In the genomic region with DNA sequence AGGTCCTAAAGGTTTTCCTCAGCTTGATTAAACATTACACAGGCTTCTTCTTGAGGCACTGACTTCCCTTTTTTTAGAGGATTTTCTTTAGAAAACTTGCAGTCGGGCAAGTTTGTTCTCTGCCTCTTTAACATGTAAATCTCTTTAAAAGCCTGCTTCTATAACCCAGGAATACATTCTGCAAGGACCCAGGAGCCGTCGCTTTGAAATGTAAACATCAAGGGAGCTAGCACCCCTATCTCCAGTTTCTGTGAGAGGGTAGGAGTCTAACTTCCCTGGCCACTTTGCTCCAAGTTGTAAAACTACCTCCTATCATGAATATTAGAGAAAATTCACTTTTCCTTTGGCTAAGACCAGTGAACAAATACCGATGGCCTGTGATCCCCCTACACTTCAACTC, we compare ENCODE assay signal across 15 cellular contexts.
DNase-seq lines count a peak whose midpoint lies in the region; ATAC-seq, FAIRE-seq and TF ChIP-seq lines count a peak whose summit lies in the region.
"Had no signal": no experiment of that assay in that cellular context is flagged by ENCODE, and none has a peak within 500 bp of the region (broad histone marks: within the 10 kb centered on the region; RNA-seq: fewer than 3 reads in every experiment).

No MANE protein-coding gene starts in this region.

- H4K5ac ChIP-seq in H9 (ENCODE audit: insufficient read length, low read depth, low read length) (no peak overlapping the region), mesendoderm (ENCODE audit: low read length) (no peak overlapping the region)

- H2BK5ac ChIP-seq in H9 (ENCODE audit: insufficient read length, low read length) = no peak overlapping the region
- H2BK5ac ChIP-seq in mesendoderm (ENCODE audit: low read length) = no peak overlapping the region

- H3K27ac Mint-ChIP-seq in H9 (no peak overlapping the region), WTC11 (no peak overlapping the region)
- H3K27ac Mint-ChIP-seq: CD4-positive, alpha-beta memory T cell had no signal

- CTCF ChIA-PET in WTC11 (lab: Charles Lee) = no interaction called here

- peak; percentile 33 for DNase-seq in H9
- no peak for DNase-seq in WTC11 (ENCODE audit: low spot score)
- DNase-seq in iPS DF 19.7 (ENCODE audit: low read depth, low spot score) = peak; percentile 9
- DNase-seq in mesendoderm = peak; percentile 3
- no peak for DNase-seq in stimulated activated CD4-positive, alpha-beta T cell treated with anti-CD3 and anti-CD28 coated beads, Interleukin-2, amount 100 ng/mL, for 48 hours
- DNase-seq in frontal cortex (ENCODE audit: low spot score in 2 of 2) = no peak
- DNase-seq in left lung = no peak
- DNase-seq: BE2C; CD4-positive, alpha-beta memory T cell; DMS79 had no signal

- no peak overlapping the region for H2BK120ac ChIP-seq in H9 (ENCODE audit: low read depth, low read length, poor library complexity, severe bottlenecking)
- H2BK120ac ChIP-seq in mesendoderm (ENCODE audit: low read depth, low read length) = no peak overlapping the region

- H3K4me1 ChIP-seq in H9 (ENCODE audit: insufficient read depth, low read length) (no peaks in the 10 kb centered on the region), mesendoderm (ENCODE audit: control insufficient read depth, low read depth, low read length) (no peaks in the 10 kb centered on the region), left lung (no peaks in the 10 kb centered on the region)
- H3K4me1 ChIP-seq: BE2C had no signal

- H3K36me3 Mint-ChIP-seq in H9 (ENCODE audit: insufficient read depth in 1 of 3, low read depth in 3 of 3) (no peaks in the 10 kb centered on the region), WTC11 (peaks cover 24% of the 10 kb centered on the region)
- H3K36me3 Mint-ChIP-seq: CD4-positive, alpha-beta memory T cell had no signal

- peaks cover 3 to 4% of the 10 kb centered on the region in 2 experiments; a peak in 2 of 4 replicates for H3K4me1 Mint-ChIP-seq in H9
- H3K4me1 Mint-ChIP-seq in WTC11 = no peaks in the 10 kb centered on the region
- H3K4me1 Mint-ChIP-seq: CD4-positive, alpha-beta memory T cell had no signal

- H3K36me3 ChIP-seq in mesendoderm (ENCODE audit: control insufficient read depth, insufficient read depth, low read length) (no peaks in the 10 kb centered on the region), left lung (no peaks in the 10 kb centered on the region)
- H3K36me3 ChIP-seq: BE2C had no signal

- H4K91ac ChIP-seq in H9 (ENCODE audit: insufficient read length, low read depth, low read length) = no peak overlapping the region

- H3K27me3 ChIP-seq in H9 (ENCODE audit: insufficient read depth, low read length) = peaks cover 68% of the 10 kb centered on the region
- H3K27me3 ChIP-seq in mesendoderm (ENCODE audit: insufficient read depth, low read length, poor library complexity) = peaks cover 8% of the 10 kb centered on the region
- H3K27me3 ChIP-seq in left lung = no peaks in the 10 kb centered on the region
- H3K27me3 ChIP-seq: BE2C had no signal

- H3K4me2 ChIP-seq in H9 (ENCODE audit: insufficient read depth, insufficient read length, low read length) = no peak overlapping the region
- no peak overlapping the region for H3K4me2 ChIP-seq in mesendoderm (ENCODE audit: low read length)

- intact Hi-C loops in left lung (cut with DNase I) = no loop called here

- H3K79me1 ChIP-seq in H9 (ENCODE audit: insufficient read depth, low read depth, low read length, poor library complexity, severe bottlenecking) (no peaks in the 10 kb centered on the region), mesendoderm (ENCODE audit: low read length) (no peaks in the 10 kb centered on the region)

- FAIRE-seq in frontal cortex (lab: Jason Lieb, UNC) = no peak
- FAIRE-seq: A204.1, G401.6, GM12891, H54 had no signal

- H3T11ph ChIP-seq in H9 (ENCODE audit: low read length) = no peak overlapping the region

- H3K23me2 ChIP-seq in H9 (ENCODE audit: insufficient read length, low read depth, low read length, poor library complexity, severe bottlenecking) = no peaks in the 10 kb centered on the region

- H3K27ac ChIP-seq in H9 (ENCODE audit: insufficient read length, low read depth, low read length) (no peak overlapping the region), mesendoderm (ENCODE audit: low read depth, low read length) (no peak overlapping the region), left lung (no peak overlapping the region)
- H3K27ac ChIP-seq: C4-2B had no signal

- TF ChIP-seq CTCF in H9 (conservative IDR thresholded peaks at IDR 0.05) (no peak), WTC11 (IDR thresholded peaks at IDR 0.05) (no peak), left lung (IDR thresholded peaks at IDR 0.05) (no peak)

- H3K4me3 Mint-ChIP-seq in H9 = no peak overlapping the region; a peak in 1 of 5 replicates
- no peak overlapping the region for H3K4me3 Mint-ChIP-seq in WTC11
- H3K4me3 Mint-ChIP-seq: CD4-positive, alpha-beta memory T cell had no signal

- H3K14ac ChIP-seq in H9 (ENCODE audit: insufficient read depth, low read length) = no peak overlapping the region

- H4K8ac ChIP-seq in H9 (replicated peaks; ENCODE audit: insufficient read length, low read depth, low read length) (no peak overlapping the region), mesendoderm (ENCODE audit: low read depth, low read length) (no peak overlapping the region)

- H3K18ac ChIP-seq in H9 (ENCODE audit: insufficient read length, low read depth, low read length) (no peak overlapping the region), mesendoderm (ENCODE audit: low read length) (no peak overlapping the region)

- no peak overlapping the region for H2AFZ ChIP-seq in H9 (ENCODE audit: low read length)

- H3K4ac ChIP-seq in H9 (ENCODE audit: low read depth, low read length) (no peak overlapping the region), mesendoderm (ENCODE audit: low read depth, low read length) (no peak overlapping the region)

- H2BK12ac ChIP-seq in H9 (ENCODE audit: insufficient read length, low read depth, low read length) = no peak overlapping the region

- ATAC-seq in WTC11 (peak; percentile 67), left lung (no peak)

- POLR2A ChIA-PET in WTC11 (lab: Charles Lee) = no interaction called here

- H2BK15ac ChIP-seq in H9 (ENCODE audit: low read depth, low read length) (no peak overlapping the region), mesendoderm (replicated peaks; ENCODE audit: low read depth) (no peak overlapping the region)

- H3K56ac ChIP-seq in H9 (ENCODE audit: insufficient read length, low read depth, low read length) = no peak overlapping the region
- no peak overlapping the region for H3K56ac ChIP-seq in mesendoderm (ENCODE audit: low read length)

- H3K9ac ChIP-seq in H9 (ENCODE audit: extremely low read depth, insufficient read length, low read length) (no peak overlapping the region), mesendoderm (ENCODE audit: low read length) (no peak overlapping the region)

- H3K27me3 Mint-ChIP-seq in H9 (ENCODE audit: low read depth) (peaks cover 100% of the 10 kb centered on the region), WTC11 (ENCODE audit: low read depth) (peaks cover 99% of the 10 kb centered on the region)
- H3K27me3 Mint-ChIP-seq: CD4-positive, alpha-beta memory T cell had no signal

- no peak overlapping the region for H2AK5ac ChIP-seq in H9 (ENCODE audit: insufficient read length, low read length)
- H2AK5ac ChIP-seq in mesendoderm (ENCODE audit: low read length) = no peak overlapping the region

- peaks cover 7% of the 10 kb centered on the region for H3K9me3 ChIP-seq in H9 (ENCODE audit: control insufficient read depth, low read depth, low read length)
- peaks cover 0 to 6% of the 10 kb centered on the region in 2 donors for H3K9me3 ChIP-seq in left lung
- H3K9me3 ChIP-seq: BE2C had no signal

- H2BK20ac ChIP-seq in H9 (ENCODE audit: low read depth, low read length, poor library complexity, severe bottlenecking) = no peak overlapping the region

- H4K20me1 ChIP-seq in H9 (ENCODE audit: control insufficient read depth, insufficient read depth, insufficient read length) = no peaks in the 10 kb centered on the region

- WGBS in H9 (ENCODE audit: extremely low coverage, insufficient read length, low lambda C conversion rate) = no CpG with 5 or more reads among the region's 4 CpGs
- WGBS in mesendoderm (ENCODE audit: extremely low coverage, insufficient coverage, low lambda C conversion rate) = no CpG with 5 or more reads among the region's 4 CpGs

- H3K79me2 ChIP-seq in H9 (ENCODE audit: insufficient read depth, low read length) (no peaks in the 10 kb centered on the region), mesendoderm (ENCODE audit: control insufficient read depth, insufficient read depth, low read length) (no peaks in the 10 kb centered on the region)

- H3K4me3 ChIP-seq in mesendoderm (ENCODE audit: low read length) (no peak overlapping the region), left lung (no peak overlapping the region)

- H3K9me3 Mint-ChIP-seq in H9 = peaks cover 19 to 25% of the 10 kb centered on the region in 2 experiments
- H3K9me3 Mint-ChIP-seq in WTC11 = peaks cover 60% of the 10 kb centered on the region

- H3K23ac ChIP-seq in H9 (ENCODE audit: insufficient read length, low read depth, low read length) (no peak overlapping the region), mesendoderm (ENCODE audit: low read length) (no peak overlapping the region)

TF ChIP-seq in WTC11, 78 proteins besides CTCF, POLR2A, EP300 and RAD21:
- TF ChIP-seq FOXJ3 (CRISPR knock-in tag; IDR thresholded peaks at IDR 0.05; ENCODE audit: borderline replicate concordance) (no peak), KAT7 (CRISPR knock-in tag; IDR thresholded peaks at IDR 0.05; ENCODE audit: borderline replicate concordance) (no peak), SOX15 (CRISPR knock-in tag; IDR thresholded peaks at IDR 0.05) (no peak), PRRX2 (CRISPR knock-in tag; IDR thresholded peaks at IDR 0.05) (no peak)

Comparison
In these comparisons a context has a peak if more than half of its experiments do, and no peak if none do; other contexts are left out.
1. DNase-seq: peak in H9 (single experiment), iPS DF 19.7 (single experiment) and mesendoderm (single experiment); none in WTC11 (single experiment), stimulated activated CD4-positive, alpha-beta T cell treated with anti-CD3 and anti-CD28 coated beads, Interleukin-2, amount 100 ng/mL, for 48 hours (0 of 2), frontal cortex (0 of 2) and left lung (0 of 2).